In genomic region chrX:72276478-72276953, GRCh38 we compare ENCODE assay signal across 8 cellular contexts. TPM values are rescaled to one million over a fixed set of nuclear protein-coding genes. Genes with fewer than 3 reads are reported as not detected.
DNase-seq lines count a peak whose midpoint lies in the region; ATAC-seq, FAIRE-seq and TF ChIP-seq lines count a peak whose summit lies in the region.

No MANE protein-coding gene starts in this region.

- H3K36me3 ChIP-seq in heart left ventricle (peaks cover 0 to 45% (median 43%) of the 10 kb centered on the region in 9 donors), Peyer's patch (peaks cover 0 to 11% (median 0%) of the 10 kb centered on the region in 3 donors), skeletal muscle tissue (ENCODE audit: control insufficient read depth in 3 of 3, insufficient read depth in 3 of 3, low read length in 3 of 3) (peaks cover 21 to 38% (median 37%) of the 10 kb centered on the region in 3 donors)

- intact Hi-C loops in heart left ventricle (cut with DNase I) (loop anchor here in 2 of 10 donors (10.0 kb wide), 1 partner anchor 268 kb away; no protein-coding TSS in a partner anchor), left cardiac atrium (cut with DNase I) (no loop called here)

- FAIRE-seq in GM12891 (lab: Jason Lieb, UNC), result no peak

- no peak for TF ChIP-seq CTCF in heart left ventricle (IDR thresholded peaks at IDR 0.05)
- no peak for TF ChIP-seq CTCF in Peyer's patch (IDR thresholded peaks at IDR 0.05)
- no peak for TF ChIP-seq CTCF in fibroblast of pulmonary artery (IDR thresholded peaks at IDR 0.05; ENCODE audit: low read length, missing control alignments)

- ATAC-seq in heart left ventricle (peak in 1 of 4 donors; percentile 50), left cardiac atrium (no peak), GM21360 (IDR thresholded peaks at IDR 0.05; ENCODE audit: unreplicated experiment) (no peak)

- H3K9ac ChIP-seq in skeletal muscle tissue (ENCODE audit: low read depth in 1 of 3, low read length in 3 of 3), result peak overlapping the region; percentile 85 to 87 (median 86)

- WGBS in heart left ventricle, 4 donors, result 0 to 6% (median 2%) methylated on average over 15 to 18 of the region's 18 CpGs

- no peak for TF ChIP-seq POLR2A in heart left ventricle (IDR thresholded peaks at IDR 0.05)
- no peak for TF ChIP-seq POLR2A in Peyer's patch (IDR thresholded peaks at IDR 0.05)
- no peak for TF ChIP-seq POLR2A in GM12891 (IDR thresholded peaks at IDR 0.05; ENCODE audit: low read depth, low read length)

- H3K9me3 ChIP-seq in heart left ventricle (no peaks in the 10 kb centered on the region), Peyer's patch (no peaks in the 10 kb centered on the region), skeletal muscle tissue (ENCODE audit: control insufficient read depth in 3 of 3, low read length in 3 of 3) (no peaks in the 10 kb centered on the region)

- DNase-seq in heart left ventricle (no peak), left cardiac atrium (no peak), Peyer's patch (no peak), fibroblast of pulmonary artery (ENCODE audit: low read depth) (no peak), OCI-M1 (lab: John Stamatoyannopoulos, UW) (no peak), GM12891 (ENCODE audit: insufficient read length, low spot score) (no peak)

- H3K4me3 ChIP-seq in heart left ventricle, result peak overlapping the region; percentile 59 to 93 (median 78)
- peak overlapping the region; percentile 64 to 76 (median 66) for H3K4me3 ChIP-seq in Peyer's patch
- H3K4me3 ChIP-seq in fibroblast of pulmonary artery (replicated peaks; ENCODE audit: low read depth, low read length), result peak overlapping the region; percentile 78
- H3K4me3 ChIP-seq in skeletal muscle tissue (ENCODE audit: low read length in 3 of 3), result peak overlapping the region; percentile 76 to 82 (median 81)

- peak overlapping the region; percentile 53 to 89 (median 78) for H3K27ac ChIP-seq in heart left ventricle
- H3K27ac ChIP-seq in Peyer's patch, result peak overlapping the region; percentile 75 to 82 (median 77)
- peak overlapping the region; percentile 83 for H3K27ac ChIP-seq in skeletal muscle tissue (ENCODE audit: low read depth, low read length)

- peaks cover 0 to 13% (median 0%) of the 10 kb centered on the region in 9 donors for H3K27me3 ChIP-seq in heart left ventricle
- no peaks in the 10 kb centered on the region for H3K27me3 ChIP-seq in Peyer's patch
- peaks cover 0 to 12% (median 0%) of the 10 kb centered on the region in 3 donors for H3K27me3 ChIP-seq in skeletal muscle tissue (ENCODE audit: control insufficient read depth in 3 of 3, insufficient read depth in 3 of 3, low read length in 3 of 3)

- H3K4me1 ChIP-seq in heart left ventricle (peaks cover 0 to 33% (median 8%) of the 10 kb centered on the region in 12 donors), Peyer's patch (peaks cover 0 to 19% (median 5%) of the 10 kb centered on the region in 4 donors), skeletal muscle tissue (ENCODE audit: control insufficient read depth in 3 of 3, insufficient read depth in 3 of 3, low read length in 3 of 3) (peaks cover 0 to 11% (median 4%) of the 10 kb centered on the region in 3 donors)

TF ChIP-seq in GM12891, 5 proteins besides CTCF, POLR2A, EP300 and RAD21:
- TF ChIP-seq POU2F2 (IDR thresholded peaks at IDR 0.05; ENCODE audit: low read depth, low read length) (no peak), SPI1 (IDR thresholded peaks at IDR 0.05; ENCODE audit: low read depth, low read length) (no peak), TAF1 (IDR thresholded peaks at IDR 0.05; ENCODE audit: low read depth, low read length) (no peak), POLR2AphosphoS5 (IDR thresholded peaks at IDR 0.05; ENCODE audit: low read depth, low read length) (no peak), PAX5 (IDR thresholded peaks at IDR 0.05; ENCODE audit: insufficient read depth, low read length, severe bottlenecking) (no peak)
TF ChIP-seq in GM12891: peak in this region for 0.

RNA-seq across cellular contexts. Expression of gene RPS4X, which starts 0.5 kb away (rescaled TPM):
- 100 to 1,000 TPM; 328 to 689 (median 423) TPM for total RNA-seq in heart left ventricle
- polyA plus RNA-seq in heart left ventricle, result 100 to 1,000 TPM; 423 to 998 TPM
- total RNA-seq in left cardiac atrium, result 100 to 1,000 TPM; 423 to 527 TPM
- total RNA-seq in Peyer's patch, result 100 to 1,000 TPM; 263 to 912 (median 486) TPM
- total RNA-seq in skeletal muscle tissue, result 1,533 TPM
- 1,973 TPM for polyA plus RNA-seq in GM12891 (2012; ENCODE audit: low read depth, missing spikeins)

RNA-seq across cellular contexts. Expression of gene CITED1, which starts 29.2 kb away (rescaled TPM):
- under 1 TPM in 2 of 9 donors, not detected in 7; 0.45 to 0.73 TPM for total RNA-seq in heart left ventricle
- polyA plus RNA-seq in heart left ventricle, result under 1 TPM in 1 of 2 donors, not detected in 1; 0.90 TPM
- 1 to 10 TPM in 1 of 2 donors, under 1 TPM in 1; 0.94 to 1.7 TPM for total RNA-seq in left cardiac atrium
- total RNA-seq in Peyer's patch, result not detected
- 18.8 TPM for total RNA-seq in skeletal muscle tissue
- polyA plus RNA-seq in GM12891 (2012; ENCODE audit: low read depth, missing spikeins), result not detected

RNA-seq across cellular contexts. Expression of gene ERCC6L, which starts 37.7 kb away (rescaled TPM):
- total RNA-seq in heart left ventricle (under 1 TPM in 3 of 9 donors, not detected in 6; 0.09 to 0.45 (median 0.16) TPM), left cardiac atrium (under 1 TPM; 0.10 to 0.18 TPM), Peyer's patch (1 to 10 TPM in 1 of 4 donors, under 1 TPM in 3; 0.18 to 5.8 (median 0.65) TPM), skeletal muscle tissue (0.52 TPM)
- polyA plus RNA-seq in heart left ventricle, result under 1 TPM in 1 of 2 donors, not detected in 1; 0.01 TPM
- 3.5 TPM for polyA plus RNA-seq in GM12891 (2012; ENCODE audit: low read depth, missing spikeins)
